13 cellular contexts compared by ENCODE assay signal in genomic region chr10:12730809-12731519, GRCh38.
DNase-seq lines count a peak whose midpoint lies in the region; ATAC-seq, FAIRE-seq and TF ChIP-seq lines count a peak whose summit lies in the region.
"Had no signal": no experiment of that assay in that cellular context is flagged by ENCODE, and none has a peak within 500 bp of the region (broad histone marks: within the 10 kb centered on the region; RNA-seq: fewer than 3 reads in every experiment).

No MANE protein-coding gene starts in this region.

- no peak for TF ChIP-seq CTCF in fibroblast of villous mesenchyme (IDR thresholded peaks at IDR 0.05; ENCODE audit: insufficient read depth, low read depth, low read length)

- H3K4me3 ChIP-seq in fibroblast of villous mesenchyme (ENCODE audit: low read depth, low read length): no peak overlapping the region
- H3K4me3 ChIP-seq: BLaER1 treated with 17β-estradiol and CSF1 and Interleukin-3, amounts not matched to agents 10 nM and 100 nM; body of pancreas had no signal

- FAIRE-seq in GM12892 (lab: Jason Lieb, UNC): peak; percentile 5

- no peak for DNase-seq in GM12892 (ENCODE audit: insufficient read length)
- peak; percentile 67 for DNase-seq in fibroblast of villous mesenchyme (ENCODE audit: low read depth)
- peak; percentile 71 for DNase-seq in stromal cell of bone marrow (ENCODE audit: low read depth)
- DNase-seq in pons (ENCODE audit: low spot score): no peak
- DNase-seq: activated effector memory CD4-positive, alpha-beta T cell treated with Interleukin-2 at 50 U/mL for 16 hours; body of pancreas; NCI-H1694 treated with DMSO at 0.1 percent for 48 hours; NCI-H510A had no signal

- peak; percentile 61 for ATAC-seq in HG02852 (IDR thresholded peaks at IDR 0.05; ENCODE audit: unreplicated experiment)
- ATAC-seq in GM21737 (IDR thresholded peaks at IDR 0.05; ENCODE audit: unreplicated experiment): no peak
- ATAC-seq in GM18502 (IDR thresholded peaks at IDR 0.05; ENCODE audit: poor library complexity, unreplicated experiment): no peak
- ATAC-seq: body of pancreas, Panc1 had no signal

- TF ChIP-seq POLR2A in GM12892 (IDR thresholded peaks at IDR 0.05; ENCODE audit: low read depth, low read length): no peak

Comparison
In these comparisons a context has a peak if more than half of its experiments do, and no peak if none do; other contexts are left out.
1. DNase-seq: peak in fibroblast of villous mesenchyme (single experiment) and stromal cell of bone marrow (single experiment); none in GM12892 (single experiment) and pons (single experiment).